21 cellular contexts compared by ENCODE assay signal in genomic region chr17:50046179-50046578, GRCh38. TPM values are rescaled to one million over a fixed set of nuclear protein-coding genes. Genes with fewer than 3 reads are reported as not detected.
"Had no signal": no experiment of that assay in that cellular context is flagged by ENCODE, and none has a peak within 500 bp of the region (broad histone marks: within the 10 kb centered on the region; RNA-seq: fewer than 3 reads in every experiment).

No MANE protein-coding gene starts in this region.

- H3K9me3 Mint-ChIP-seq: activated B cell treated with CpG ODN at 0.5 μM for 24 hours; activated CD4-positive, alpha-beta T cell treated with anti-CD3 and anti-CD28 coated beads, Interleukin-2, amount 10 ng/mL, durations not matched to agents 7 days and 5 days; dendritic cell treated with granulocyte-macrophage colony-stimulating factor and Interleukin-4, amounts not matched to agents 40 ng/mL and 50 ng/mL, for 4 days; mesothelial cell of epicardium; neural crest cell had no signal

- H3K9me3 ChIP-seq: heart right ventricle, lower lobe of right lung, pancreas, stomach, testis, upper lobe of right lung had no signal

- H3K4me1 ChIP-seq: testis had no signal

- H3K27me3 ChIP-seq: brain microvascular endothelial cell, heart right ventricle, pancreas, stomach, testis, upper lobe of right lung had no signal

- DNase-seq: activated B cell treated with CpG ODN at 0.5 μM for 24 hours; activated CD4-positive, alpha-beta T cell treated with anti-CD3 and anti-CD28 coated beads, Interleukin-2, amount 10 ng/mL, durations not matched to agents 7 days and 5 days; activated naive CD4-positive, alpha-beta T cell treated with Interleukin-2 at 50 U/mL for 16 hours; activated T-cell treated with anti-CD3 and anti-CD28 coated beads for 4 hours; anterior cingulate cortex; brain microvascular endothelial cell; cerebellar nuclear complex; effector memory CD4-positive, alpha-beta T cell; heart right ventricle; left cardiac atrium; lower lobe of right lung; pancreas; stimulated activated CD4-positive, alpha-beta T cell treated with anti-CD3 and anti-CD28 coated beads, Interleukin-12 subunit alpha, Interleukin-12 subunit beta, amount 100 ng/mL, for 4 hours; stimulated activated CD4-positive, alpha-beta T cell treated with anti-CD3 and anti-CD28 coated beads, Interleukin-2, amount 100 ng/mL, for 24 hours; stomach; testis; upper lobe of right lung had no signal

- H3K27ac ChIP-seq: brain microvascular endothelial cell, lower lobe of right lung, pancreas, testis had no signal

- H3K27me3 Mint-ChIP-seq: activated CD4-positive, alpha-beta T cell treated with anti-CD3 and anti-CD28 coated beads, Interleukin-2, amount 10 ng/mL, durations not matched to agents 7 days and 5 days had no signal

- ATAC-seq: heart right ventricle, left cardiac atrium, lower lobe of right lung, pancreas, upper lobe of right lung had no signal

- H3K36me3 Mint-ChIP-seq: mesothelial cell of epicardium had no signal

- H3K36me3 ChIP-seq: brain microvascular endothelial cell, heart right ventricle, lower lobe of right lung, pancreas, stomach, upper lobe of right lung had no signal

- H3K4me3 ChIP-seq: heart right ventricle, lower lobe of right lung, pancreas, stomach, testis, upper lobe of right lung had no signal

- H3K4me3 Mint-ChIP-seq: activated B cell treated with CpG ODN at 0.5 μM for 24 hours; activated CD4-positive, alpha-beta T cell treated with anti-CD3 and anti-CD28 coated beads, Interleukin-2, amount 10 ng/mL, durations not matched to agents 7 days and 5 days; dendritic cell treated with granulocyte-macrophage colony-stimulating factor and Interleukin-4, amounts not matched to agents 40 ng/mL and 50 ng/mL, for 4 days; mesothelial cell of epicardium; neural crest cell had no signal

- H3K27ac Mint-ChIP-seq: activated B cell treated with CpG ODN at 0.5 μM for 24 hours; activated CD4-positive, alpha-beta T cell treated with anti-CD3 and anti-CD28 coated beads, Interleukin-2, amount 10 ng/mL, durations not matched to agents 7 days and 5 days; dendritic cell treated with granulocyte-macrophage colony-stimulating factor and Interleukin-4, amounts not matched to agents 40 ng/mL and 50 ng/mL, for 4 days; mesothelial cell of epicardium had no signal

RNA-seq across cellular contexts. Expression of gene DLX3, which starts 51.2 kb away (rescaled TPM):
- total RNA-seq: activated B cell treated with CpG ODN at 0.5 μM for 24 hours; activated CD4-positive, alpha-beta T cell treated with anti-CD3 and anti-CD28 coated beads, Interleukin-2, amount 10 ng/mL, durations not matched to agents 7 days and 5 days; frontal cortex; stomach had no signal
